Comparison of ENCODE assay signal across 13 cellular contexts in the genomic region with DNA sequence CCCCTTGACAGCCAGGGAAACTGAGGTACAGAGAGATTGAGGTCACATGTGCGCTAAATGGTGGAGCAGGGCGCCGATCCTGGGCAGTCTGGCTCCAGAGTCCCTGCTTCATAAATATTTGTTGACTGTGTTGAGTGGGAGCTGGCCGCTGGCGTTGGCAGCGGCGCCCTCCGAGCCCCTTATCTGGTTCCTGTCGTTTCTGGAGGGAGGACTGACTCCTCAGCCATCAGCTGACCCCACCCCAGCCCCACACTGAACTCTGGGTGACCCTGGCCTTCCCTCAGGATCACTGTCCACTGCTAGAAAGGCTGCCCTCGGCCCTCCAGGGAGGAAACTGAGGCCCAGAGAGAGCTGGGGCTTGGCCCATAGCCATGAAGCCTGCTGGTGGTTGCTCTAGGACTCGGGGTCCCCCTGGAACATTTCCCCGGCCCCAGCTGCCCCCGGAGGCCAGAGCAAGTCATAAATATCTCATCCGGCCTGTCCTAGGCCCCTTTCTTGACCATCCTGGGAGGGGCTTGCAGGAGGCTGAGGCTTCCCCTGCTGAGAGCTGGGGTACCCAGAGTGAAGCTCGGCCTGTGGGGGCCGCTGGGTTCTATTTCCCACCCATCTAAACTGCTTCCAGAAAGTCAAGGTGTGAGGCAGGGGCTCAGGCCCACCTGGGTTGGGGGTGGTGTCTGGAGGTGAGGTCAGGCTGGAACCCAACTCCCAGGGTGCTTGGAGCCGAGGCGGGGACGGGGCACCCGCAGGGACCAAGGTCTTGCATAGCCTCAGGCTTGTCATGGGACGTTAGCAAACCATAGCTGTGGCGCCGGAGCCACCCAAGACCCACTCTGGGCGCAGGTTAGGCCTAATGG. TPM values are rescaled to one million over a fixed set of nuclear protein-coding genes. Genes with fewer than 3 reads are reported as not detected.
A peak's percentile ranks its signal among the peaks of the same experiment; 100 is the strongest.
DNase-seq lines count a peak whose midpoint lies in the region; ATAC-seq and TF ChIP-seq lines count a peak whose summit lies in the region.
"Had no signal": no experiment of that assay in that cellular context is flagged by ENCODE, and none has a peak within 500 bp of the region (broad histone marks: within the 10 kb centered on the region; RNA-seq: fewer than 3 reads in every experiment).

No MANE protein-coding gene starts in this region.

- H4K20me1 ChIP-seq in GM23338 (replicated peaks; ENCODE audit: insufficient read depth), result peaks cover 2% of the 10 kb centered on the region; the same call in 1 of the 2 replicates

- H3K9me3 Mint-ChIP-seq in GM23338, result no peaks in the 10 kb centered on the region; the same call in 2 of the 3 replicates
- H3K9me3 Mint-ChIP-seq in mesothelial cell of epicardium, result no peaks in the 10 kb centered on the region
- no peaks in the 10 kb centered on the region for H3K9me3 Mint-ChIP-seq in activated T-helper 17 cell treated with anti-CD3 and anti-CD28 coated beads, Interleukin-2, amount 50 U/mL, for 72 hours
- H3K9me3 Mint-ChIP-seq: activated naive CD4-positive, alpha-beta T cell treated with anti-CD3 and anti-CD28 coated beads, Interleukin-2, amount 50 U/mL, for 72 hours had no signal

- DNase-seq in GM23338 (ENCODE audit: low spot score), result no peak
- DNase-seq in adipocyte (ENCODE audit: low read depth), result no peak
- DNase-seq in mesothelial cell of epicardium (ENCODE audit: low spot score in 2 of 2, unreplicated experiment in 2 of 2), result no peak
- no peak for DNase-seq in NOMO-1 treated with dmso at 0.1 percent for 144 hours (lab: John Stamatoyannopoulos, UW; ENCODE audit: unreplicated experiment)
- no peak for DNase-seq in NCI-H2196 treated with DMSO at 0.1 percent for 48 hours (lab: John Stamatoyannopoulos, UW; ENCODE audit: unreplicated experiment)
- DNase-seq: activated CD8-positive, alpha-beta memory T cell treated with anti-CD3 and anti-CD28 coated beads, Interleukin-2, amount 50 U/mL, for 48 hours; NCI-H187 treated with DMSO at 0.1 percent for 48 hours; NCI-H524 treated with DMSO at 0.1 percent for 48 hours; posterior cingulate gyrus had no signal

- H3F3A ChIP-seq in GM23338 (replicated peaks; ENCODE audit: low read depth), result peaks cover 21% of the 10 kb centered on the region

- H3K27ac ChIP-seq in GM23338 (ENCODE audit: low read depth) (no peak overlapping the region), subcutaneous abdominal adipose tissue (ENCODE audit: low read depth, low read length) (peak overlapping the region; percentile 98)

- H3K36me3 ChIP-seq in GM23338 (ENCODE audit: insufficient read depth) (no peaks in the 10 kb centered on the region), adipocyte (ENCODE audit: control insufficient read depth, insufficient read depth, low read length, severe bottlenecking) (no peaks in the 10 kb centered on the region), subcutaneous abdominal adipose tissue (ENCODE audit: control insufficient read depth in 5 of 5, insufficient read depth in 5 of 5, low read length in 5 of 5) (no peaks in the 10 kb centered on the region)

- H3K27me3 ChIP-seq in GM23338 (ENCODE audit: insufficient read depth) (no peaks in the 10 kb centered on the region), adipocyte (replicated peaks; ENCODE audit: control insufficient read depth, insufficient read depth, low read length) (no peaks in the 10 kb centered on the region), subcutaneous abdominal adipose tissue (ENCODE audit: control insufficient read depth in 5 of 5, insufficient read depth in 4 of 5, low read length in 5 of 5) (no peaks in the 10 kb centered on the region)

- no peaks in the 10 kb centered on the region for H3K9me3 ChIP-seq in adipocyte (ENCODE audit: control insufficient read depth, low read length)
- H3K9me3 ChIP-seq in subcutaneous abdominal adipose tissue (ENCODE audit: control insufficient read depth in 5 of 5, low read length in 5 of 5), result no peaks in the 10 kb centered on the region

- H3K9me2 ChIP-seq in GM23338 (ENCODE audit: insufficient read depth), result no peaks in the 10 kb centered on the region

- H3K4me1 Mint-ChIP-seq in GM23338, result peaks cover 61% of the 10 kb centered on the region
- peaks cover 61% of the 10 kb centered on the region for H3K4me1 Mint-ChIP-seq in mesothelial cell of epicardium
- H3K4me1 Mint-ChIP-seq in activated T-helper 17 cell treated with anti-CD3 and anti-CD28 coated beads, Interleukin-2, amount 50 U/mL, for 72 hours, result peaks cover 20% of the 10 kb centered on the region

- no peak overlapping the region for H2AFZ ChIP-seq in GM23338

- H3K4me3 Mint-ChIP-seq in GM23338 (no peak overlapping the region), mesothelial cell of epicardium (no peak overlapping the region)
- no peak overlapping the region for H3K4me3 Mint-ChIP-seq in activated T-helper 17 cell treated with anti-CD3 and anti-CD28 coated beads, Interleukin-2, amount 50 U/mL, for 72 hours

- H3K4me3 ChIP-seq in GM23338, result no peak overlapping the region
- no peak overlapping the region for H3K4me3 ChIP-seq in adipocyte (ENCODE audit: low read length)
- H3K4me3 ChIP-seq in subcutaneous abdominal adipose tissue (ENCODE audit: low read depth in 1 of 5, low read length in 5 of 5), result peak overlapping the region in 2 of 5 donors; percentile 4 to 18

- peak; percentile 10 to 16; a peak in 1 of 4 replicates for TF ChIP-seq CTCF in GM23338 (conservative IDR thresholded peaks at IDR 0.05; ENCODE audit: low read depth in 2 of 2)
- no peak for TF ChIP-seq CTCF in mesothelial cell of epicardium (IDR thresholded peaks at IDR 0.05; ENCODE audit: unreplicated experiment)

- H3K79me2 ChIP-seq in GM23338 (replicated peaks; ENCODE audit: insufficient read depth), result peaks cover 72% of the 10 kb centered on the region

- H3K36me3 Mint-ChIP-seq in GM23338 (ENCODE audit: low read depth), result no peaks in the 10 kb centered on the region; the same call in 2 of the 3 replicates
- H3K36me3 Mint-ChIP-seq in mesothelial cell of epicardium, result no peaks in the 10 kb centered on the region
- H3K36me3 Mint-ChIP-seq in activated T-helper 17 cell treated with anti-CD3 and anti-CD28 coated beads, Interleukin-2, amount 50 U/mL, for 72 hours (ENCODE audit: low read depth), result no peaks in the 10 kb centered on the region
- H3K36me3 Mint-ChIP-seq: activated naive CD4-positive, alpha-beta T cell treated with anti-CD3 and anti-CD28 coated beads, Interleukin-2, amount 50 U/mL, for 72 hours had no signal

- no peak for ATAC-seq in GM23338
- ATAC-seq in activated T-helper 17 cell treated with anti-CD3 and anti-CD28 coated beads, Interleukin-2, amount 50 U/mL, for 72 hours (replicated peaks), result no peak
- no peak for ATAC-seq in HG03354 (IDR thresholded peaks at IDR 0.05; ENCODE audit: poor library complexity, severe bottlenecking, unreplicated experiment)
- ATAC-seq: activated naive CD4-positive, alpha-beta T cell treated with anti-CD3 and anti-CD28 coated beads, Interleukin-2, amount 50 U/mL, for 72 hours had no signal

- H3K27me3 Mint-ChIP-seq in GM23338 (ENCODE audit: insufficient read depth, low read depth, poor library complexity) (peaks cover 18% of the 10 kb centered on the region), mesothelial cell of epicardium (ENCODE audit: low read depth) (no peaks in the 10 kb centered on the region)
- no peaks in the 10 kb centered on the region for H3K27me3 Mint-ChIP-seq in activated T-helper 17 cell treated with anti-CD3 and anti-CD28 coated beads, Interleukin-2, amount 50 U/mL, for 72 hours

- H3K27ac Mint-ChIP-seq in GM23338 (no peak overlapping the region), mesothelial cell of epicardium (peak overlapping the region; percentile 34)
- no peak overlapping the region for H3K27ac Mint-ChIP-seq in activated T-helper 17 cell treated with anti-CD3 and anti-CD28 coated beads, Interleukin-2, amount 50 U/mL, for 72 hours
- H3K27ac Mint-ChIP-seq: activated naive CD4-positive, alpha-beta T cell treated with anti-CD3 and anti-CD28 coated beads, Interleukin-2, amount 50 U/mL, for 72 hours had no signal

- no peak overlapping the region for H3K4me2 ChIP-seq in GM23338

- H3K4me1 ChIP-seq in GM23338 (ENCODE audit: insufficient read depth), result peaks cover 48% of the 10 kb centered on the region
- peaks cover 62% of the 10 kb centered on the region for H3K4me1 ChIP-seq in adipocyte (ENCODE audit: control insufficient read depth, insufficient read depth, low read length)
- H3K4me1 ChIP-seq in subcutaneous abdominal adipose tissue (ENCODE audit: control insufficient read depth in 5 of 5, insufficient read depth in 5 of 5, low read length in 5 of 5), result peaks cover 44 to 97% (median 94%) of the 10 kb centered on the region in 5 donors

- H3K9ac ChIP-seq in adipocyte (ENCODE audit: low read length), result peak overlapping the region; percentile 11
- peak overlapping the region in 4 of 5 donors; percentile 45 to 63 (median 54) for H3K9ac ChIP-seq in subcutaneous abdominal adipose tissue (ENCODE audit: low read length in 5 of 5)

RNA-seq across cellular contexts. Expression of gene GSE1, which starts 51.6 kb away (rescaled TPM):
- 118 and 135 TPM in 2 replicates for total RNA-seq in GM23338 (2014; rRNA removed; shearing (Covaris generic))
- polyA plus RNA-seq in GM23338 (2016; fragmentation: Nextera tagmentation; extraction: Ambion mirVana), result 32.4 and 34.0 TPM in 2 replicates
- 193 to 218 TPM (median 208 TPM) in 3 replicates for total RNA-seq in mesothelial cell of epicardium
- 10 to 100 TPM; 12.1 to 17.4 TPM for total RNA-seq in activated T-helper 17 cell treated with anti-CD3 and anti-CD28 coated beads, Interleukin-2, amount 50 U/mL, for 72 hours
